In genomic region chr9:123251741-123252140, GRCh38 we compare ENCODE assay signal across 18 cellular contexts. TPM values are rescaled to one million over a fixed set of nuclear protein-coding genes. Genes with fewer than 3 reads are reported as not detected.
DNase-seq lines count a peak whose midpoint lies in the region; ATAC-seq lines count a peak whose summit lies in the region.
"Had no signal": no experiment of that assay in that cellular context is flagged by ENCODE, and none has a peak within 500 bp of the region (broad histone marks: within the 10 kb centered on the region; RNA-seq: fewer than 3 reads in every experiment).

No MANE protein-coding gene starts in this region.

- H3K79me2 ChIP-seq in Karpas-422 (ENCODE audit: low read length), result peaks cover 100% of the 10 kb centered on the region

- no peaks in the 10 kb centered on the region for H3K36me3 ChIP-seq in Karpas-422 (ENCODE audit: insufficient read depth, low read length)
- H3K36me3 ChIP-seq in duodenal mucosa (ENCODE audit: control insufficient read depth in 1 of 2, insufficient read depth in 2 of 2, low read length in 2 of 2), result no peaks in the 10 kb centered on the region
- H3K36me3 ChIP-seq: HAP-1, MG63 had no signal

- no peaks in the 10 kb centered on the region for H3K27me3 Mint-ChIP-seq in activated CD8-positive, alpha-beta memory T cell treated with anti-CD3 and anti-CD28 coated beads, Interleukin-2, amount 10 ng/mL, durations not matched to agents 7 days and 5 days

- no peak overlapping the region for H2AFZ ChIP-seq in Karpas-422 (ENCODE audit: low read length)

- H3K4me1 Mint-ChIP-seq in activated CD8-positive, alpha-beta memory T cell treated with anti-CD3 and anti-CD28 coated beads, Interleukin-2, amount 10 ng/mL, durations not matched to agents 7 days and 5 days, result peaks cover 4% of the 10 kb centered on the region

- peak overlapping the region; percentile 6; the same call in 1 of the 2 replicates for H3K27ac ChIP-seq in Karpas-422 (ENCODE audit: low read length)
- H3K27ac ChIP-seq in duodenal mucosa (ENCODE audit: low read depth, low read length), result no peak overlapping the region

- H3K9me2 ChIP-seq in Karpas-422 (replicated peaks; ENCODE audit: insufficient read depth, low read length), result no peaks in the 10 kb centered on the region

- no peak overlapping the region for H3K4me2 ChIP-seq in Karpas-422 (ENCODE audit: low read depth, low read length, poor library complexity, severe bottlenecking)

- no peaks in the 10 kb centered on the region for H3K27me3 ChIP-seq in Karpas-422 (ENCODE audit: low read length)
- H3K27me3 ChIP-seq in duodenal mucosa (ENCODE audit: control insufficient read depth in 1 of 2, insufficient read depth in 2 of 2, low read length in 2 of 2), result no peaks in the 10 kb centered on the region

- H3K9me3 ChIP-seq in Karpas-422 (ENCODE audit: low read length) (no peaks in the 10 kb centered on the region), duodenal mucosa (ENCODE audit: control insufficient read depth in 1 of 2, low read length in 2 of 2) (no peaks in the 10 kb centered on the region)
- H3K9me3 ChIP-seq: HAP-1, MG63 had no signal

- H3K4me1 ChIP-seq in Karpas-422 (ENCODE audit: low read length) (peaks cover 46% of the 10 kb centered on the region), duodenal mucosa (ENCODE audit: control insufficient read depth in 1 of 2, insufficient read depth in 2 of 2, low read length in 2 of 2) (peaks cover 9 to 15% of the 10 kb centered on the region in 2 donors)

- CTCF ChIA-PET in activated CD8-positive, alpha-beta memory T cell treated with anti-CD3 and anti-CD28 coated beads, Interleukin-2, amount 10 ng/mL, durations not matched to agents 7 days and 5 days (lab: Charles Lee), result interaction anchor here (1.0 kb wide), 1 partner anchor 134 kb away, joined by 3 read pairs; no protein-coding TSS in a partner anchor

- H3K9me3 Mint-ChIP-seq in activated CD8-positive, alpha-beta memory T cell treated with anti-CD3 and anti-CD28 coated beads, Interleukin-2, amount 10 ng/mL, durations not matched to agents 7 days and 5 days (ENCODE audit: low read depth), result no peaks in the 10 kb centered on the region

- H3K4me3 ChIP-seq in Karpas-422 (ENCODE audit: low read length) (no peak overlapping the region), duodenal mucosa (ENCODE audit: low read depth in 1 of 2, low read length in 2 of 2) (peak overlapping the region; percentile 4 to 9)
- H3K4me3 ChIP-seq: HAP-1, MG63 had no signal

- H4K20me1 ChIP-seq in Karpas-422 (ENCODE audit: insufficient read depth, low read depth, low read length), result no peaks in the 10 kb centered on the region

- no peaks in the 10 kb centered on the region for H3K36me3 Mint-ChIP-seq in activated CD8-positive, alpha-beta memory T cell treated with anti-CD3 and anti-CD28 coated beads, Interleukin-2, amount 10 ng/mL, durations not matched to agents 7 days and 5 days

- peak; percentile 42 for DNase-seq in DMS79 (lab: John Stamatoyannopoulos, UW)
- DNase-seq in Karpas-422, result no peak
- peak; percentile 71 for DNase-seq in NCI-H345 (lab: John Stamatoyannopoulos, UW)
- DNase-seq in activated CD8-positive, alpha-beta memory T cell treated with anti-CD3 and anti-CD28 coated beads, Interleukin-2, amount 10 ng/mL, durations not matched to agents 7 days and 5 days, result no peak
- DNase-seq in kidney tubule cell (ENCODE audit: low spot score), result no peak
- DNase-seq: cerebellar nuclear complex, GF-D8, islet precursor cell, mesendoderm, MG63, NCI-H446 treated with DMSO at 0.1 percent for 48 hours, posterior cingulate gyrus had no signal

- H3K27ac Mint-ChIP-seq in activated CD8-positive, alpha-beta memory T cell treated with anti-CD3 and anti-CD28 coated beads, Interleukin-2, amount 10 ng/mL, durations not matched to agents 7 days and 5 days, result no peak overlapping the region
- H3K27ac Mint-ChIP-seq: nephron had no signal

- no peak overlapping the region for H3K4me3 Mint-ChIP-seq in activated CD8-positive, alpha-beta memory T cell treated with anti-CD3 and anti-CD28 coated beads, Interleukin-2, amount 10 ng/mL, durations not matched to agents 7 days and 5 days
- H3K4me3 Mint-ChIP-seq: nephron had no signal

- no peak overlapping the region for H3K9ac ChIP-seq in Karpas-422 (ENCODE audit: low read length)
- H3K9ac ChIP-seq in duodenal mucosa (ENCODE audit: low read depth in 1 of 2, low read length in 2 of 2), result no peak overlapping the region

- ATAC-seq in activated CD8-positive, alpha-beta memory T cell treated with anti-CD3 and anti-CD28 coated beads, Interleukin-2, amount 10 ng/mL, durations not matched to agents 7 days and 5 days, result no peak
- ATAC-seq in GM21360 (IDR thresholded peaks at IDR 0.05; ENCODE audit: unreplicated experiment), result no peak
- ATAC-seq in GM18868 (IDR thresholded peaks at IDR 0.05; ENCODE audit: unreplicated experiment), result no peak
- ATAC-seq: activated CD4-positive, CD25-positive, alpha-beta regulatory T cell treated with anti-CD3 and anti-CD28 coated beads, Interleukin-2, amount 50 U/mL, for 24 hours had no signal

RNA-seq across cellular contexts. Expression of gene STRBP, which starts 16.6 kb away (rescaled TPM):
- 129 and 137 TPM in 2 replicates for total RNA-seq in Karpas-422 (2014; rRNA removed; shearing (Covaris generic); ENCODE audit: low replicate concordance)
- total RNA-seq in activated CD8-positive, alpha-beta memory T cell treated with anti-CD3 and anti-CD28 coated beads, Interleukin-2, amount 10 ng/mL, durations not matched to agents 7 days and 5 days, result 10 to 100 TPM; 19.3 to 27.4 TPM

Comparison
In these comparisons a context has a peak if more than half of its experiments do, and no peak if none do; other contexts are left out.
1. DNase-seq: peak in DMS79 (single experiment) and NCI-H345 (single experiment); none in Karpas-422 (single experiment), activated CD8-positive, alpha-beta memory T cell treated with anti-CD3 and anti-CD28 coated beads, Interleukin-2, amount 10 ng/mL, durations not matched to agents 7 days and 5 days (single experiment) and kidney tubule cell (single experiment).